In genomic region chr4:13243152-13243551, GRCh38 we compare ENCODE assay signal across 2 cellular contexts.
TF ChIP-seq lines count a peak whose summit lies in the region.

No MANE protein-coding gene starts in this region.

TF ChIP-seq in HepG2, 621 proteins besides CTCF, POLR2A, EP300 and RAD21:
- TF ChIP-seq HNRNPK (IDR thresholded peaks at IDR 0.05; ENCODE audit: low read depth, low read length, poor library complexity, severe bottlenecking) (peak; percentile 99), ZNF576 (CRISPR knock-in tag; IDR thresholded peaks at IDR 0.05) (no peak), PCBP2 (optimal IDR thresholded peaks at IDR 0.05; ENCODE audit: low read depth, low read length, poor library complexity, severe bottlenecking) (peak; percentile 56), FIP1L1 (IDR thresholded peaks at IDR 0.05; ENCODE audit: borderline replicate concordance, insufficient read depth, low read depth, low read length) (no peak), PCBP1 (IDR thresholded peaks at IDR 0.05; ENCODE audit: borderline replicate concordance, low read depth, low read length) (peak; percentile 97; the same call in 1 of the 2 replicates)

TF ChIP-seq in K562, 482 proteins besides CTCF, POLR2A, EP300 and RAD21:
- TF ChIP-seq, protein P1, sequence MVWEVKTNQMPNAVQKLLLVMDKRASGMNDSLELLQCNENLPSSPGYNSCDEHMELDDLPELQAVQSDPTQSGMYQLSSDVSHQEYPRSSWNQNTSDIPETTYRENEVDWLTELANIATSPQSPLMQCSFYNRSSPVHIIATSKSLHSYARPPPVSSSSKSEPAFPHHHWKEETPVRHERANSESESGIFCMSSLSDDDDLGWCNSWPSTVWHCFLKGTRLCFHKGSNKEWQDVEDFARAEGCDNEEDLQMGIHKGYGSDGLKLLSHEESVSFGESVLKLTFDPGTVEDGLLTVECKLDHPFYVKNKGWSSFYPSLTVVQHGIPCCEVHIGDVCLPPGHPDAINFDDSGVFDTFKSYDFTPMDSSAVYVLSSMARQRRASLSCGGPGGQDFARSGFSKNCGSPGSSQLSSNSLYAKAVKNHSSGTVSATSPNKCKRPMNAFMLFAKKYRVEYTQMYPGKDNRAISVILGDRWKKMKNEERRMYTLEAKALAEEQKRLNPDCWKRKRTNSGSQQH (CRISPR knock-in tag; IDR thresholded peaks at IDR 0.05), result no peak
- TF ChIP-seq U2AF2 (optimal IDR thresholded peaks at IDR 0.05; ENCODE audit: low read depth, low read length) (no peak), NFRKB (IDR thresholded peaks at IDR 0.05; ENCODE audit: low read depth) (no peak), XRCC4 (IDR thresholded peaks at IDR 0.05; ENCODE audit: extremely low read depth, insufficient read depth, insufficient read length) (no peak), PCBP2 (IDR thresholded peaks at IDR 0.05; ENCODE audit: low read depth, low read length, poor library complexity, severe bottlenecking) (peak; percentile 74), HNRNPK (IDR thresholded peaks at IDR 0.05; ENCODE audit: low read depth, low read length, poor library complexity, severe bottlenecking) (peak; percentile 51), PCBP1 (IDR thresholded peaks at IDR 0.05; ENCODE audit: low read depth, low read length, poor library complexity, severe bottlenecking) (peak; percentile 68), ZNF778 (CRISPR knock-in tag; IDR thresholded peaks at IDR 0.05) (no peak), ZNF77 (CRISPR knock-in tag; IDR thresholded peaks at IDR 0.05) (no peak), E2F1 (CRISPR knock-in tag; IDR thresholded peaks at IDR 0.05) (no peak)
